8 cellular contexts compared by ENCODE assay signal in genomic region chrX:13081385-13082285, GRCh38. TPM values are rescaled to one million over a fixed set of nuclear protein-coding genes. Genes with fewer than 3 reads are reported as not detected.
DNase-seq lines count a peak whose midpoint lies in the region; ATAC-seq and TF ChIP-seq lines count a peak whose summit lies in the region.

No MANE protein-coding gene starts in this region.

- no TSS peak for BruUV-seq in Caco-2 (replicated peaks; lab: Mats Ljungman, UMichigan)

- H3K4me1 ChIP-seq in Caco-2 = no peaks in the 10 kb centered on the region

- in situ Hi-C loops in ACHN (cut with HindIII; ENCODE audit: low pct_ligation_motif_present, low pct_unique_long_range_greater_than_20kb, low sequenced_read_pairs) = no loop called here

- H3K4me3 ChIP-seq in Caco-2 (ENCODE audit: low read depth, low read length) = no peak overlapping the region

- H3K4me3 Mint-ChIP-seq in type B pancreatic cell = no peak overlapping the region
- H3K4me3 Mint-ChIP-seq in Caco-2 (ENCODE audit: unreplicated experiment) = no peak overlapping the region

- no peak overlapping the region for H3K27ac Mint-ChIP-seq in type B pancreatic cell
- H3K27ac Mint-ChIP-seq in Caco-2 (ENCODE audit: unreplicated experiment) = no peak overlapping the region

- TF ChIP-seq CTCF in type B pancreatic cell (conservative IDR thresholded peaks at IDR 0.05) (no peak), Caco-2 (IDR thresholded peaks at IDR 0.05; ENCODE audit: insufficient read depth in 1 of 2, low read depth in 1 of 2, low read length in 1 of 2, severe bottlenecking in 1 of 2, unreplicated experiment in 1 of 2) (no peak)

- H3K27me3 Mint-ChIP-seq in type B pancreatic cell = no peaks in the 10 kb centered on the region
- H3K27me3 Mint-ChIP-seq in Caco-2 (ENCODE audit: insufficient read depth, unreplicated experiment) = no peaks in the 10 kb centered on the region

- intact Hi-C loops in Caco-2 (cut with micrococcal nuclease; ENCODE audit: unreplicated experiment) = no loop called here

- H3K36me3 Mint-ChIP-seq in type B pancreatic cell (no peaks in the 10 kb centered on the region), Caco-2 (ENCODE audit: insufficient read depth, unreplicated experiment) (no peaks in the 10 kb centered on the region)

- H3K4me1 Mint-ChIP-seq in type B pancreatic cell (ENCODE audit: unreplicated experiment) = peaks cover 15% of the 10 kb centered on the region
- no peaks in the 10 kb centered on the region for H3K4me1 Mint-ChIP-seq in Caco-2 (ENCODE audit: low read depth, unreplicated experiment)

- H3K9me3 ChIP-seq in Caco-2 = no peaks in the 10 kb centered on the region

- POLR2A ChIA-PET in Caco-2 (lab: Charles Lee) = no interaction called here

- no peaks in the 10 kb centered on the region for H3K9me3 Mint-ChIP-seq in type B pancreatic cell
- H3K9me3 Mint-ChIP-seq in Caco-2 (ENCODE audit: unreplicated experiment) = no peaks in the 10 kb centered on the region

- ATAC-seq in GM19463 (IDR thresholded peaks at IDR 0.05; ENCODE audit: unreplicated experiment) = peak; percentile 42

- no peaks in the 10 kb centered on the region for H3K27me3 ChIP-seq in Caco-2 (replicated peaks; ENCODE audit: control insufficient read depth, insufficient read depth, low read length)

- CTCF ChIA-PET in Caco-2 (lab: Charles Lee) = no interaction called here

- no peaks in the 10 kb centered on the region for H3K36me3 ChIP-seq in Caco-2 (ENCODE audit: control insufficient read depth, insufficient read depth, low read length)

- DNase-seq in ACHN (peak; percentile 2), NCI-H526 treated with DMSO at 0.1 percent for 48 hours (lab: John Stamatoyannopoulos, UW) (peak; percentile 22), fibroblast of gingiva (ENCODE audit: low read depth) (peak; percentile 68), DMS79 (lab: John Stamatoyannopoulos, UW) (no peak), type B pancreatic cell (ENCODE audit: extremely low spot score, unreplicated experiment) (no peak), foreskin melanocyte (no peak), Caco-2 (no peak)

RNA-seq across cellular contexts. Expression of gene FAM9C, which starts 37.2 kb away (rescaled TPM):
- total RNA-seq in type B pancreatic cell (ENCODE audit: low replicate concordance) (0.67 TPM in 1 of 2 replicates, not detected in the other), Caco-2 (2022) (not detected in 2 replicates)

Comparison
In these comparisons a context has a peak if more than half of its experiments do, and no peak if none do; other contexts are left out.
1. DNase-seq: peak in ACHN (single experiment), NCI-H526 treated with DMSO at 0.1 percent for 48 hours (single experiment) and fibroblast of gingiva (single experiment); none in DMS79 (single experiment), type B pancreatic cell (single experiment), foreskin melanocyte (single experiment) and Caco-2 (0 of 2).